ENCODE assay signal across 8 cellular contexts in the genomic region with DNA sequence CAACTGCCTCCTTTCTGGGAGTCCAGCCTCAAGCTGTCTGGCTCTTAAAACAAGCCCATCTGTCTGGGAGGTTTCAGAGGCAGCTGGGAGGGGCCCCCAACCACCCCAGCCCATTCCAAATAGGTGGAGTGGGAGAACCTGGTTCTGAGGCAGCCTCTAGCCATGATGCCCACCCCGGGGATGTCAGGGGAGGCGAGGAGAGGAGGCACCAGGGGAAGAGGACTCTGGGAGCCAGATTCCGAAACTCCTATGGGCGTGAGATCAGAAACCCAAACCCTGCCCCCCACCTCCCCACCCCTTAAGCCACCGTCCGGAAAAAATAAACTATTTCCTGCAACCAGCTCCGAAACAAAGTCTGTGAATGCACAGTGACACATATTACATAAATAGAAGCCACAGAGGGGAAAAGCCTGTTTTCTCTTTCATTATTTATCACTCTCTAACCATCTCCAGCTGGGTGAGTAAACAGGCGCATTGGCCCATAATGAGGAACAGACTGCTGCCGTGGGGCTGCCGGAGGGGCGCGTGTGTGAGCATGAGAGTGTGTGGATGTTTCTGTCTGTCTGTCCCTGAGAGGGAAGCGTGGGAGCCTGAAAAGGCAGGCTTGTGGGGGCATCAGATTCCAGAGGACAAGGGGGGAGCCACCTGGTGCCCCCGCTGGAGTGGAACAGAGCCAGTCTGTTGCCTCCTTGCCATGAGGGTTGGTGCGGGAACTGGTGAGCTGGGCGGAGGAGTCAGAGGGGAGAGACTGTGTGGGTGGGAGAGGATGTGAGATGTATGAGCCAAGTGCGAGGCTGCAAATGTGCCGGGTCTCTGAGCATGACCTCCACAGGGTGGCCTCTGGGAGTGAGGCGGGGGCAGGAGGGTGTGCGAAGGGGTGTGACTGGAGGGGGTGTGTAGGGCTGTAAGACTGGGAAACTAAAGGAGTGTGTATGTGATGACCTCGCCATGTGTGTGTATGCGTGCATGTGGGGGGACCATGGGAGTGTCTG. TPM values are rescaled to one million over a fixed set of nuclear protein-coding genes. Genes with fewer than 3 reads are reported as not detected.
DNase-seq lines count a peak whose midpoint lies in the region; ATAC-seq lines count a peak whose summit lies in the region.

No MANE protein-coding gene starts in this region.

- ATAC-seq in GM19035 (IDR thresholded peaks at IDR 0.05; ENCODE audit: unreplicated experiment) (peak; percentile 91), HG03095 (IDR thresholded peaks at IDR 0.05; ENCODE audit: unreplicated experiment) (peak; percentile 89)

- H3K27me3 ChIP-seq in BLaER1 treated with 17β-estradiol and CSF1 and Interleukin-3, amounts not matched to agents 10 nM and 100 nM = peaks cover 0 to 21% (median 6%) of the 10 kb centered on the region in 11 experiments; a peak in 13 of 22 replicates
- peaks cover 0 to 3% (median 0%) of the 10 kb centered on the region in 3 experiments for H3K27me3 ChIP-seq in neuronal stem cell (ENCODE audit: control insufficient read depth in 3 of 3, insufficient read depth in 3 of 3, low read depth in 1 of 3, low read length in 3 of 3)

- peak overlapping the region; percentile 75 to 97 (median 94) for H3K4me2 ChIP-seq in BLaER1 treated with 17β-estradiol and CSF1 and Interleukin-3, amounts not matched to agents 10 nM and 100 nM
- H3K4me2 ChIP-seq in neuronal stem cell (ENCODE audit: insufficient read depth, low read length, poor library complexity, severe bottlenecking) = no peak overlapping the region

- H2BK120ac ChIP-seq in neuronal stem cell (ENCODE audit: low read depth, low read length) = no peak overlapping the region

- peak overlapping the region; percentile 65 for H3K18ac ChIP-seq in neuronal stem cell (ENCODE audit: low read length)

- H2AK5ac ChIP-seq in neuronal stem cell (ENCODE audit: low read depth, low read length) = peak overlapping the region; percentile 42

- no CpG with 5 or more reads among the region's 22 CpGs for WGBS in neuronal stem cell (ENCODE audit: extremely low coverage in 2 of 2, insufficient read length in 2 of 2, insufficient replicate concordance in 1 of 2), 2 donors

- peak overlapping the region in 10 of 11 experiments; percentile 67 to 82 (median 75); a peak in 21 of 22 replicates for H3K9ac ChIP-seq in BLaER1 treated with 17β-estradiol and CSF1 and Interleukin-3, amounts not matched to agents 10 nM and 100 nM
- H3K9ac ChIP-seq in neuronal stem cell (ENCODE audit: low read depth, low read length, poor library complexity) = peak overlapping the region; percentile 4

- no peaks in the 10 kb centered on the region for H3K79me1 ChIP-seq in neuronal stem cell (ENCODE audit: low read depth, low read length)

- H3K27ac ChIP-seq in BLaER1 treated with 17β-estradiol and CSF1 and Interleukin-3, amounts not matched to agents 10 nM and 100 nM = peak overlapping the region in 10 of 11 experiments; percentile 70 to 93 (median 86); a peak in 21 of 22 replicates
- no peak overlapping the region for H3K27ac ChIP-seq in neuronal stem cell (replicated peaks; ENCODE audit: low read length)

- H2BK12ac ChIP-seq in neuronal stem cell (ENCODE audit: low read length) = no peak overlapping the region

- H2AFZ ChIP-seq in neuronal stem cell (ENCODE audit: low read length) = no peak overlapping the region

- H4K91ac ChIP-seq in neuronal stem cell (ENCODE audit: low read depth, low read length, poor library complexity) = no peak overlapping the region

- peak overlapping the region; percentile 2 for H3K23ac ChIP-seq in neuronal stem cell (ENCODE audit: low read depth, low read length, poor library complexity)

- H3K4me3 ChIP-seq in BLaER1 treated with 17β-estradiol and CSF1 and Interleukin-3, amounts not matched to agents 10 nM and 100 nM = peak overlapping the region in 8 of 10 experiments; percentile 30 to 58 (median 46); a peak in 14 of 20 replicates
- H3K4me3 ChIP-seq in neuronal stem cell (ENCODE audit: low read length in 2 of 2) = no peak overlapping the region

- no peak overlapping the region for H2BK5ac ChIP-seq in neuronal stem cell (ENCODE audit: low read length)

- H3K4ac ChIP-seq in neuronal stem cell (ENCODE audit: low read length) = peak overlapping the region; percentile 27

- H2BK15ac ChIP-seq in neuronal stem cell (ENCODE audit: low read length) = peak overlapping the region; percentile 59

- H3K36me3 ChIP-seq in BLaER1 treated with 17β-estradiol and CSF1 and Interleukin-3, amounts not matched to agents 10 nM and 100 nM = no peaks in the 10 kb centered on the region
- H3K36me3 ChIP-seq in neuronal stem cell (replicated peaks in 1 of 2; ENCODE audit: control insufficient read depth in 2 of 2, insufficient read depth in 2 of 2, low read length in 2 of 2) = no peaks in the 10 kb centered on the region

- peaks cover 47 to 91% (median 84%) of the 10 kb centered on the region in 10 experiments for H3K4me1 ChIP-seq in BLaER1 treated with 17β-estradiol and CSF1 and Interleukin-3, amounts not matched to agents 10 nM and 100 nM
- peaks cover 11% of the 10 kb centered on the region in 2 donors for H3K4me1 ChIP-seq in neuronal stem cell (ENCODE audit: control insufficient read depth in 2 of 2, insufficient read depth in 1 of 2, low read depth in 1 of 2, low read length in 2 of 2)

- H3K14ac ChIP-seq in neuronal stem cell (ENCODE audit: low read length) = peak overlapping the region; percentile 4

- peaks cover 0 to 46% (median 7%) of the 10 kb centered on the region in 11 experiments; a peak in 11 of 22 replicates for H4K20me1 ChIP-seq in BLaER1 treated with 17β-estradiol and CSF1 and Interleukin-3, amounts not matched to agents 10 nM and 100 nM

- H3K9me3 ChIP-seq in BLaER1 treated with 17β-estradiol and CSF1 and Interleukin-3, amounts not matched to agents 10 nM and 100 nM (replicated peaks in 1 of 11) = no peaks in the 10 kb centered on the region
- H3K9me3 ChIP-seq in neuronal stem cell (replicated peaks in 1 of 2; ENCODE audit: control insufficient read depth in 2 of 2, insufficient read depth in 1 of 2, low read depth in 1 of 2, low read length in 2 of 2) = no peaks in the 10 kb centered on the region

- no peak overlapping the region for H4K8ac ChIP-seq in neuronal stem cell (ENCODE audit: low read depth, low read length)

- DNase-seq in SK-N-DZ (ENCODE audit: low spot score) (peak; percentile 36), neuronal stem cell (ENCODE audit: low spot score) (no peak), hippocampal formation (lab: John Stamatoyannopoulos, UW) (no peak), DMS79 (lab: John Stamatoyannopoulos, UW) (no peak)
- DNase-seq in activated naive CD8-positive, alpha-beta T cell treated with anti-CD3 and anti-CD28 coated beads, Interleukin-2, amount 50 U/mL, for 16 hours (ENCODE audit: low read depth, low spot score) = peak; percentile 65

RNA-seq across cellular contexts. Expression of a gene that starts 14.3 kb away (rescaled TPM):
- polyA plus RNA-seq in SK-N-DZ (2014; cell fraction: cytosol; rRNA removed) = 5.3 and 8.4 TPM in 2 replicates
- polyA plus RNA-seq in SK-N-DZ (2014; cell fraction: nucleus; rRNA removed) = 2.2 and 3.9 TPM in 2 replicates
- 43.1 TPM for polyA plus RNA-seq in neuronal stem cell (2013, experiment 1 of 2)
- 44.6 TPM for polyA plus RNA-seq in neuronal stem cell (2013, experiment 2 of 2)

Comparison
In these comparisons a context has a peak if more than half of its experiments do, and no peak if none do; other contexts are left out.
1. H3K4me3 ChIP-seq: peak in BLaER1 treated with 17β-estradiol and CSF1 and Interleukin-3, amounts not matched to agents 10 nM and 100 nM (8 of 10); none in neuronal stem cell (0 of 2).
2. DNase-seq: peak in SK-N-DZ (single experiment) and activated naive CD8-positive, alpha-beta T cell treated with anti-CD3 and anti-CD28 coated beads, Interleukin-2, amount 50 U/mL, for 16 hours (single experiment); none in neuronal stem cell (single experiment), hippocampal formation (0 of 2) and DMS79 (single experiment).